In genomic region chr19:9406798-9407352, GRCh38 we compare ENCODE assay signal across 8 cellular contexts. TPM values are rescaled to one million over a fixed set of nuclear protein-coding genes. Genes with fewer than 3 reads are reported as not detected.
DNase-seq lines count a peak whose midpoint lies in the region; ATAC-seq and TF ChIP-seq lines count a peak whose summit lies in the region.

No MANE protein-coding gene starts in this region.

- no peak overlapping the region for H2AFZ ChIP-seq in PC-3 (ENCODE audit: low read length)

- 0 out of 2 replicates have a peak overlapping the region, but pooled peaks have one; percentile 8 for H3K4me3 ChIP-seq in PC-3 (ENCODE audit: low read length)
- H3K4me3 ChIP-seq in heart left ventricle, result peak overlapping the region; percentile 15 to 80 (median 66)
- H3K4me3 ChIP-seq in skeletal muscle cell (ENCODE audit: low read depth, low read length), result peak overlapping the region; percentile 85

- WGBS in heart left ventricle, 4 donors, result 1 to 3% (median 2%) methylated on average over 36 to 39 of the region's 39 CpGs

- peak overlapping the region; percentile 72 for H3K4me3 Mint-ChIP-seq in activated naive CD4-positive, alpha-beta T cell treated with anti-CD3 and anti-CD28 coated beads for 36 hours

- peaks cover 11% of the 10 kb centered on the region for H3K4me1 Mint-ChIP-seq in activated naive CD4-positive, alpha-beta T cell treated with anti-CD3 and anti-CD28 coated beads for 36 hours (ENCODE audit: low read depth)

- no peak for TF ChIP-seq CTCF in PC-3 (conservative IDR thresholded peaks at IDR 0.05; ENCODE audit: low read depth, low read length)
- TF ChIP-seq CTCF in heart left ventricle (IDR thresholded peaks at IDR 0.05), result no peak

- H3K9me2 ChIP-seq in PC-3 (replicated peaks; ENCODE audit: low read length), result no peaks in the 10 kb centered on the region

- H3K27ac Mint-ChIP-seq in activated naive CD4-positive, alpha-beta T cell treated with anti-CD3 and anti-CD28 coated beads for 36 hours, result peak overlapping the region; percentile 65

- H3K9me3 Mint-ChIP-seq in activated naive CD4-positive, alpha-beta T cell treated with anti-CD3 and anti-CD28 coated beads for 36 hours, result peaks cover 67% of the 10 kb centered on the region

- no peaks in the 10 kb centered on the region for H3K4me1 ChIP-seq in PC-3 (ENCODE audit: insufficient read depth, low read length)
- H3K4me1 ChIP-seq in heart left ventricle, result peaks cover 0 to 28% (median 0%) of the 10 kb centered on the region in 12 donors

- no peak overlapping the region for H3K9ac ChIP-seq in PC-3 (ENCODE audit: low read length)

- intact Hi-C loops in PC-3 (cut with micrococcal nuclease), result no loop called here
- intact Hi-C loops in activated naive CD4-positive, alpha-beta T cell treated with anti-CD3 and anti-CD28 coated beads for 36 hours (cut with micrococcal nuclease), result no loop called here
- intact Hi-C loops in heart left ventricle (cut with DNase I), result loop anchor here in 2 of 10 donors (1.0 to 5.0 kb wide), 2 partner anchors 28 to 80 kb away; partner anchors contain the start of gene ZNF266 (in 1 of the 2)

- CTCF ChIA-PET in PC-3 (lab: Charles Lee), result no interaction called here
- CTCF ChIA-PET in activated naive CD4-positive, alpha-beta T cell treated with anti-CD3 and anti-CD28 coated beads for 36 hours (lab: Charles Lee), result no interaction called here

- ATAC-seq in PC-3 (no peak), heart left ventricle (peak; percentile 92 to 99 (median 98)), HG02623 (IDR thresholded peaks at IDR 0.05; ENCODE audit: unreplicated experiment) (no peak)

- peaks cover 14% of the 10 kb centered on the region for H3K36me3 ChIP-seq in PC-3 (ENCODE audit: low read depth, low read length)
- H3K36me3 ChIP-seq in heart left ventricle, result peaks cover 0 to 8% (median 0%) of the 10 kb centered on the region in 9 donors

- peaks cover 46% of the 10 kb centered on the region for H3K36me3 Mint-ChIP-seq in activated naive CD4-positive, alpha-beta T cell treated with anti-CD3 and anti-CD28 coated beads for 36 hours (ENCODE audit: low read depth)

- no peaks in the 10 kb centered on the region for H3K79me2 ChIP-seq in PC-3 (ENCODE audit: low read length)

- no peak for TF ChIP-seq POLR2A in heart left ventricle (IDR thresholded peaks at IDR 0.05)

- H3K9me3 ChIP-seq in PC-3 (ENCODE audit: low read length) (peaks cover 67% of the 10 kb centered on the region), heart left ventricle (peaks cover 0 to 83% (median 39%) of the 10 kb centered on the region in 12 donors)

- POLR2A ChIA-PET in PC-3 (lab: Charles Lee; ENCODE audit: unreplicated experiment), result no interaction called here

- no TSS peak for BruUV-seq in PC-3 (replicated peaks; lab: Mats Ljungman, UMichigan)

- H3K27me3 ChIP-seq in PC-3 (ENCODE audit: low read length), result no peaks in the 10 kb centered on the region
- no peaks in the 10 kb centered on the region for H3K27me3 ChIP-seq in heart left ventricle

- no peak overlapping the region for H3K4me2 ChIP-seq in PC-3 (ENCODE audit: low read length)

- H3K27ac ChIP-seq in PC-3 (ENCODE audit: low read length) (no peak overlapping the region), heart left ventricle (peak overlapping the region in 10 of 12 donors; percentile 14 to 76 (median 47))

- peak; percentile 88 for DNase-seq in GF-D8 (lab: John Stamatoyannopoulos, UW)
- no peak for DNase-seq in PC-3
- DNase-seq in activated naive CD4-positive, alpha-beta T cell treated with anti-CD3 and anti-CD28 coated beads for 36 hours, result peak; percentile 77
- peak; percentile 83 to 94 (median 88) for DNase-seq in heart left ventricle
- DNase-seq in skeletal muscle cell (ENCODE audit: low read depth), result peak; percentile 59
- no peak for DNase-seq in Kasumi-1 (lab: John Stamatoyannopoulos, UW)
- no peak for DNase-seq in NOMO-1 treated with dmso at 0.1 percent for 144 hours (lab: John Stamatoyannopoulos, UW; ENCODE audit: unreplicated experiment)

- H3F3A ChIP-seq in PC-3 (ENCODE audit: low read length, unreplicated experiment), result no peaks in the 10 kb centered on the region

- H4K20me1 ChIP-seq in PC-3 (ENCODE audit: low read length), result no peaks in the 10 kb centered on the region

- no peaks in the 10 kb centered on the region for H3K27me3 Mint-ChIP-seq in activated naive CD4-positive, alpha-beta T cell treated with anti-CD3 and anti-CD28 coated beads for 36 hours (ENCODE audit: low read depth)

RNA-seq across cellular contexts. Expression of gene ZNF266, which starts 28.5 kb away (rescaled TPM):
- total RNA-seq in PC-3 (2014; rRNA removed) (31.9 and 32.8 TPM in 2 replicates), heart left ventricle (10 to 100 TPM in 2 of 9 donors, 1 to 10 TPM in 7; 5.7 to 11.1 (median 7.7) TPM)
- 10 to 100 TPM; 19.7 to 21.9 TPM for total RNA-seq in activated naive CD4-positive, alpha-beta T cell treated with anti-CD3 and anti-CD28 coated beads for 36 hours
- polyA plus RNA-seq in heart left ventricle, result 10 to 100 TPM in 1 of 2 donors, 1 to 10 TPM in 1; 8.7 to 10.4 TPM

RNA-seq across cellular contexts. Expression of gene ZNF177, which starts 44.1 kb away (rescaled TPM):
- total RNA-seq in PC-3 (2014; rRNA removed) (1.3 and 1.4 TPM in 2 replicates), heart left ventricle (1 to 10 TPM; 1.0 to 4.6 (median 1.8) TPM)
- total RNA-seq in activated naive CD4-positive, alpha-beta T cell treated with anti-CD3 and anti-CD28 coated beads for 36 hours, result under 1 TPM; 0.64 to 0.91 TPM
- polyA plus RNA-seq in heart left ventricle, result 1 to 10 TPM; 1.8 to 2.2 TPM

Comparison
In these comparisons a context has a peak if more than half of its experiments do, and no peak if none do; other contexts are left out.
1. DNase-seq: peak in GF-D8 (single experiment), activated naive CD4-positive, alpha-beta T cell treated with anti-CD3 and anti-CD28 coated beads for 36 hours (single experiment), heart left ventricle (5 of 5) and skeletal muscle cell (single experiment); none in PC-3 (single experiment), Kasumi-1 (0 of 2) and NOMO-1 treated with dmso at 0.1 percent for 144 hours (single experiment).
2. ATAC-seq: peak in heart left ventricle (4 of 4); none in PC-3 (single experiment) and HG02623 (single experiment).
3. H3K4me3 ChIP-seq: peak in every context shown above with its lines; median percentile 85 in skeletal muscle cell; 66 in heart left ventricle; 8 in PC-3.